ENCODE assay signal across 8 cellular contexts in the genomic region with DNA sequence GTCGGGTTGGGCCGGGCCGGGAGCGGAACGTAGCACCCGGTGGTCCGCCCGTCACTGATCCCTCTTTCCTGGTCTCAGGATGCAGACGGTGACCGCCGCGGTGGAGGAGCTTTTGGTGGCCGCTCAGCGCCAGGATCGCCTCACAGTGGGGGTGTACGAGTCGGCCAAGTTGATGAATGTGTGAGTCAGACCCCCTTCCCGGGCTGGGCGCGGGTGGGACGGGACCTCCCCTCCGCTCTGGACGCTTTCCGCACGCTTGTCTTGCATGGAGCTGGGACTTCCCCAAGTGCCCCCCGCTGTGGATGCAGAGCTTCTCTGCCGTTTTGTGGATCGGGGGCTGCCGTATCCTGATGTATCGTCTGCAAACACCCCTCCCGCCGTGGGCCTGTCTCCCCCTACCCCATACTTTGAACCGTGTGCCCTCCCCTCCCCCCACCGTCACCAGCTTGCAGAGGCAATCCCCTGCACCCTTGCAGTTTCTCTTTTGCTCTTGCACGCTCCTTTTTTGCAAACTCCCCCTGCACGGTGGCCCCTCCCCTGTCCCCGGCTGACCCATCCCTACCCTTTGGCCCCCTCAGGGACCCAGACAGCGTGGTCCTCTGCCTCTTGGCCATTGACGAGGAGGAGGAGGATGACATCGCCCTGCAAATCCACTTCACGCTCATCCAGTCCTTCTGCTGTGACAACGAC. TPM values are rescaled to one million over a fixed set of nuclear protein-coding genes. Genes with fewer than 3 reads are reported as not detected.
DNase-seq lines count a peak whose midpoint lies in the region; ATAC-seq and TF ChIP-seq lines count a peak whose summit lies in the region.

No MANE protein-coding gene starts in this region.

- under 1% methylated on average over 21 of the region's 42 CpGs for WGBS in suprapubic skin

- no peak for TF ChIP-seq POLR2A in suprapubic skin (IDR thresholded peaks at IDR 0.05)

- H3K4me3 Mint-ChIP-seq in natural killer cell treated with Interleukin-12 subunit alpha and Interleukin-12 subunit beta and Interleukin-15 and Interleukin-18, amount 100 ng/mL, for 72 hours: peak overlapping the region; percentile 99

- peak; percentile 45 to 59 for ATAC-seq in natural killer cell treated with Interleukin-12 subunit alpha and Interleukin-12 subunit beta and Interleukin-15 and Interleukin-18, amount 100 ng/mL, for 72 hours

- peak; percentile 48 for DNase-seq in AG10803 (ENCODE audit: low read depth)
- DNase-seq in GM20000 (ENCODE audit: low spot score): peak; percentile 62
- DNase-seq in NAMALWA (ENCODE audit: low spot score): peak; percentile 59
- DNase-seq in activated T-cell treated with anti-CD3 and anti-CD28 coated beads for 4 hours: peak; percentile 59
- DNase-seq in epithelial cell of proximal tubule (ENCODE audit: low read depth): no peak
- DNase-seq in natural killer cell treated with Interleukin-12 subunit alpha and Interleukin-12 subunit beta and Interleukin-15 and Interleukin-18, amount 100 ng/mL, for 72 hours (ENCODE audit: low spot score): peak; percentile 94
- DNase-seq in suprapubic skin (ENCODE audit: low spot score in 2 of 2): no peak
- no peak for DNase-seq in OCI-M2 (lab: John Stamatoyannopoulos, UW; ENCODE audit: unreplicated experiment)

- H3K27ac ChIP-seq in suprapubic skin: peak overlapping the region; percentile 85

- H3K27me3 ChIP-seq in suprapubic skin: no peaks in the 10 kb centered on the region

- TF ChIP-seq EP300 in suprapubic skin (IDR thresholded peaks at IDR 0.05): no peak

- H3K36me3 ChIP-seq in suprapubic skin: peaks cover 11% of the 10 kb centered on the region

- H3K27ac Mint-ChIP-seq in natural killer cell treated with Interleukin-12 subunit alpha and Interleukin-12 subunit beta and Interleukin-15 and Interleukin-18, amount 100 ng/mL, for 72 hours: peak overlapping the region; percentile 90 to 99

- peaks cover 10 to 38% of the 10 kb centered on the region in 2 donors for H3K4me1 Mint-ChIP-seq in natural killer cell treated with Interleukin-12 subunit alpha and Interleukin-12 subunit beta and Interleukin-15 and Interleukin-18, amount 100 ng/mL, for 72 hours (ENCODE audit: low read depth in 2 of 2)

- H3K27me3 Mint-ChIP-seq in natural killer cell treated with Interleukin-12 subunit alpha and Interleukin-12 subunit beta and Interleukin-15 and Interleukin-18, amount 100 ng/mL, for 72 hours: no peaks in the 10 kb centered on the region

- H3K36me3 Mint-ChIP-seq in natural killer cell treated with Interleukin-12 subunit alpha and Interleukin-12 subunit beta and Interleukin-15 and Interleukin-18, amount 100 ng/mL, for 72 hours: peaks cover 28% of the 10 kb centered on the region

- no peaks in the 10 kb centered on the region for H3K9me3 Mint-ChIP-seq in natural killer cell treated with Interleukin-12 subunit alpha and Interleukin-12 subunit beta and Interleukin-15 and Interleukin-18, amount 100 ng/mL, for 72 hours

- H3K9me3 ChIP-seq in suprapubic skin: no peaks in the 10 kb centered on the region

- H3K4me3 ChIP-seq in AG10803 (ENCODE audit: low read length) (peak overlapping the region; percentile 100), epithelial cell of proximal tubule (ENCODE audit: low read depth, low read length) (peak overlapping the region; percentile 92), suprapubic skin (peak overlapping the region; percentile 89)

- H3K4me1 ChIP-seq in suprapubic skin: peaks cover 39% of the 10 kb centered on the region

- TF ChIP-seq CTCF in AG10803 (conservative IDR thresholded peaks at IDR 0.05; ENCODE audit: low read length) (no peak), GM20000 (IDR thresholded peaks at IDR 0.05; ENCODE audit: extremely low read depth, missing control alignments) (no peak), epithelial cell of proximal tubule (conservative IDR thresholded peaks at IDR 0.05; ENCODE audit: low read depth, low read length) (no peak), suprapubic skin (IDR thresholded peaks at IDR 0.05) (no peak)

RNA-seq across cellular contexts. Expression of gene GADD45B, which starts 0.7 kb away (rescaled TPM):
- total RNA-seq in epithelial cell of proximal tubule (29.2 and 35.7 TPM in 2 replicates), suprapubic skin (100 to 1,000 TPM in 1 of 4 donors, 10 to 100 TPM in 3; 52.5 to 134 (median 68.7) TPM)
- total RNA-seq in natural killer cell treated with Interleukin-12 subunit alpha and Interleukin-12 subunit beta and Interleukin-15 and Interleukin-18, amount 100 ng/mL, for 72 hours: 100 to 1,000 TPM; 233 to 784 TPM

RNA-seq across cellular contexts. Expression of gene LMNB2, which starts 19.8 kb away (rescaled TPM):
- total RNA-seq in epithelial cell of proximal tubule (136 and 246 TPM in 2 replicates), suprapubic skin (10 to 100 TPM; 17.1 to 26.8 (median 24.7) TPM)
- 100 to 1,000 TPM in 1 of 2 donors, 10 to 100 TPM in 1; 74.9 to 165 TPM for total RNA-seq in natural killer cell treated with Interleukin-12 subunit alpha and Interleukin-12 subunit beta and Interleukin-15 and Interleukin-18, amount 100 ng/mL, for 72 hours

RNA-seq across cellular contexts. Expression of gene TIMM13, which starts 49.2 kb away (rescaled TPM):
- total RNA-seq in epithelial cell of proximal tubule (100 and 118 TPM in 2 replicates), suprapubic skin (10 to 100 TPM; 22.1 to 48.6 (median 46.6) TPM)
- 100 to 1,000 TPM in 1 of 2 donors, 10 to 100 TPM in 1; 80.1 to 124 TPM for total RNA-seq in natural killer cell treated with Interleukin-12 subunit alpha and Interleukin-12 subunit beta and Interleukin-15 and Interleukin-18, amount 100 ng/mL, for 72 hours

Comparison
In these comparisons a context has a peak if more than half of its experiments do, and no peak if none do; other contexts are left out.
1. DNase-seq: peak in AG10803 (single experiment), GM20000 (single experiment), NAMALWA (single experiment), activated T-cell treated with anti-CD3 and anti-CD28 coated beads for 4 hours (single experiment) and natural killer cell treated with Interleukin-12 subunit alpha and Interleukin-12 subunit beta and Interleukin-15 and Interleukin-18, amount 100 ng/mL, for 72 hours (single experiment); none in epithelial cell of proximal tubule (single experiment), suprapubic skin (0 of 2) and OCI-M2 (single experiment).
2. Peak in every context shown above with its lines, with median percentiles within 50 percentile points of each other: H3K4me3 ChIP-seq.